ENCODE assay signal across 24 cellular contexts in genomic region chr3:42144209-42144608, GRCh38. TPM values are rescaled to one million over a fixed set of nuclear protein-coding genes. Genes with fewer than 3 reads are reported as not detected.
DNase-seq lines count a peak whose midpoint lies in the region; ATAC-seq, FAIRE-seq and TF ChIP-seq lines count a peak whose summit lies in the region.
"Had no signal": no experiment of that assay in that cellular context is flagged by ENCODE, and none has a peak within 500 bp of the region (broad histone marks: within the 10 kb centered on the region; RNA-seq: fewer than 3 reads in every experiment).

No MANE protein-coding gene starts in this region.

- H3K79me2 ChIP-seq in Karpas-422 (ENCODE audit: low read length): peaks cover 95% of the 10 kb centered on the region

- intact Hi-C loops in A673 (cut with micrococcal nuclease; ENCODE audit: unreplicated experiment): no loop called here

- H3K27me3 ChIP-seq in A673 (replicated peaks; ENCODE audit: insufficient read depth, low read depth, low read length, poor library complexity) (no peaks in the 10 kb centered on the region), Karpas-422 (ENCODE audit: low read length) (no peaks in the 10 kb centered on the region), SJCRH30 (no peaks in the 10 kb centered on the region)
- H3K27me3 ChIP-seq: BE2C; BLaER1 treated with 17β-estradiol and CSF1 and Interleukin-3, amounts not matched to agents 10 nM and 100 nM had no signal

- in situ Hi-C loops in ACHN (cut with HindIII; ENCODE audit: low pct_ligation_motif_present, low pct_unique_long_range_greater_than_20kb, low sequenced_read_pairs): no loop called here

- H3K4me3 Mint-ChIP-seq in memory B cell: no peak overlapping the region
- H3K4me3 Mint-ChIP-seq in HFFc6: no peak overlapping the region
- no peak overlapping the region for H3K4me3 Mint-ChIP-seq in naive thymus-derived CD8-positive, alpha-beta T cell
- H3K4me3 Mint-ChIP-seq: CD14-positive monocyte; CD4-positive, alpha-beta T cell; CD8-positive, alpha-beta memory T cell had no signal

- FAIRE-seq in colon (lab: Jason Lieb, UNC): peak; percentile 24
- FAIRE-seq: GM12878, GM19239, H1 had no signal

- H3K9me3 Mint-ChIP-seq in memory B cell (no peaks in the 10 kb centered on the region), HFFc6 (no peaks in the 10 kb centered on the region)
- no peaks in the 10 kb centered on the region for H3K9me3 Mint-ChIP-seq in naive thymus-derived CD8-positive, alpha-beta T cell
- H3K9me3 Mint-ChIP-seq: CD14-positive monocyte; CD4-positive, alpha-beta T cell; CD8-positive, alpha-beta memory T cell had no signal

- H3K4me1 ChIP-seq in A673 (ENCODE audit: insufficient read depth, low read length, poor library complexity, severe bottlenecking) (peaks cover 8% of the 10 kb centered on the region), Karpas-422 (ENCODE audit: low read length) (peaks cover 78% of the 10 kb centered on the region), SJCRH30 (no peaks in the 10 kb centered on the region)
- H3K4me1 ChIP-seq: BE2C had no signal

- H3K4me1 Mint-ChIP-seq in memory B cell: peaks cover 53% of the 10 kb centered on the region
- peaks cover 9% of the 10 kb centered on the region for H3K4me1 Mint-ChIP-seq in HFFc6 (ENCODE audit: low read depth)
- peaks cover 8 to 44% (median 35%) of the 10 kb centered on the region in 4 donors for H3K4me1 Mint-ChIP-seq in naive thymus-derived CD8-positive, alpha-beta T cell

- no peaks in the 10 kb centered on the region for H3K9me3 ChIP-seq in A673 (ENCODE audit: low read depth, low read length, poor library complexity, severe bottlenecking)
- H3K9me3 ChIP-seq in Karpas-422 (ENCODE audit: low read length): no peaks in the 10 kb centered on the region
- H3K9me3 ChIP-seq in SJCRH30 (replicated peaks): no peaks in the 10 kb centered on the region
- H3K9me3 ChIP-seq: BE2C; BLaER1 treated with 17β-estradiol and CSF1 and Interleukin-3, amounts not matched to agents 10 nM and 100 nM had no signal

- no TSS peak for BruUV-seq in A673 (replicated peaks; lab: Mats Ljungman, UMichigan)

- no peak overlapping the region for H3K4me2 ChIP-seq in Karpas-422 (ENCODE audit: low read depth, low read length, poor library complexity, severe bottlenecking)
- H3K4me2 ChIP-seq: BLaER1 treated with 17β-estradiol and CSF1 and Interleukin-3, amounts not matched to agents 10 nM and 100 nM had no signal

- no peaks in the 10 kb centered on the region for H3K36me3 ChIP-seq in A673 (ENCODE audit: insufficient read depth, low read length, poor library complexity, severe bottlenecking)
- no peaks in the 10 kb centered on the region for H3K36me3 ChIP-seq in Karpas-422 (ENCODE audit: insufficient read depth, low read length)
- no peaks in the 10 kb centered on the region for H3K36me3 ChIP-seq in SJCRH30
- H3K36me3 ChIP-seq: BE2C had no signal

- H3K9me2 ChIP-seq in Karpas-422 (replicated peaks; ENCODE audit: insufficient read depth, low read length): no peaks in the 10 kb centered on the region

- DNase-seq in A673 (ENCODE audit: low spot score) (peak; percentile 22), Karpas-422 (no peak), memory B cell (ENCODE audit: low spot score in 2 of 2) (no peak), ACHN (no peak), SJCRH30 (no peak), HFFc6 (no peak)
- DNase-seq in naive thymus-derived CD8-positive, alpha-beta T cell: no peak
- DNase-seq: AML-193; BE2C; CD4-positive, alpha-beta T cell; CD8-positive, alpha-beta memory T cell; DMS 273 treated with DMSO at 0.1 percent for 48 hours; DMS79; EL; GDM1; GM23248; H7; HCEC 1CT had no signal

- H3K36me3 Mint-ChIP-seq in memory B cell: peaks cover 14% of the 10 kb centered on the region
- H3K36me3 Mint-ChIP-seq in HFFc6 (ENCODE audit: low read depth): 0 out of 2 replicates have a peak, but pooled peaks cover 8% of the 10 kb centered on the region
- peaks cover 0 to 4% (median 4%) of the 10 kb centered on the region in 3 donors for H3K36me3 Mint-ChIP-seq in naive thymus-derived CD8-positive, alpha-beta T cell

- no peaks in the 10 kb centered on the region for H3K27me3 Mint-ChIP-seq in memory B cell
- H3K27me3 Mint-ChIP-seq in HFFc6 (ENCODE audit: insufficient read depth): peaks cover 7% of the 10 kb centered on the region
- H3K27me3 Mint-ChIP-seq in naive thymus-derived CD8-positive, alpha-beta T cell: no peaks in the 10 kb centered on the region
- H3K27me3 Mint-ChIP-seq: CD4-positive, alpha-beta T cell; CD8-positive, alpha-beta memory T cell had no signal

- no peak overlapping the region for H2AFZ ChIP-seq in Karpas-422 (ENCODE audit: low read length)
- H2AFZ ChIP-seq: GM23248 had no signal

- CTCF ChIA-PET in A673 (lab: Charles Lee): no interaction called here

- no peaks in the 10 kb centered on the region for H4K20me1 ChIP-seq in Karpas-422 (ENCODE audit: insufficient read depth, low read depth, low read length)

- ATAC-seq in memory B cell (ENCODE audit: low read depth): no peak
- ATAC-seq in naive thymus-derived CD8-positive, alpha-beta T cell: no peak
- ATAC-seq: GM12878 had no signal

- no peak overlapping the region for H3K27ac ChIP-seq in A673 (ENCODE audit: low read depth, low read length, poor library complexity, severe bottlenecking)
- H3K27ac ChIP-seq in Karpas-422 (ENCODE audit: low read length): peak overlapping the region; percentile 7
- H3K27ac ChIP-seq in SJCRH30: no peak overlapping the region
- H3K27ac ChIP-seq: BLaER1 treated with 17β-estradiol and CSF1 and Interleukin-3, amounts not matched to agents 10 nM and 100 nM; GM23248 had no signal

- peak overlapping the region; percentile 32 for H3K27ac Mint-ChIP-seq in memory B cell
- H3K27ac Mint-ChIP-seq in HFFc6: no peak overlapping the region
- no peak overlapping the region for H3K27ac Mint-ChIP-seq in naive thymus-derived CD8-positive, alpha-beta T cell
- H3K27ac Mint-ChIP-seq: CD4-positive, alpha-beta T cell had no signal

- no peak overlapping the region for H3K9ac ChIP-seq in Karpas-422 (ENCODE audit: low read length)
- H3K9ac ChIP-seq: BLaER1 treated with 17β-estradiol and CSF1 and Interleukin-3, amounts not matched to agents 10 nM and 100 nM; GM23248 had no signal

- H3K4me3 ChIP-seq in A673 (ENCODE audit: low read depth, low read length, poor library complexity, severe bottlenecking): no peak overlapping the region
- no peak overlapping the region for H3K4me3 ChIP-seq in Karpas-422 (ENCODE audit: low read length)
- no peak overlapping the region for H3K4me3 ChIP-seq in SJCRH30
- H3K4me3 ChIP-seq: BLaER1 treated with 17β-estradiol and CSF1 and Interleukin-3, amounts not matched to agents 10 nM and 100 nM; GM12878; GM23248 had no signal

- no peak for TF ChIP-seq CTCF in A673 (conservative IDR thresholded peaks at IDR 0.05; ENCODE audit: low read depth, low read length)
- no peak for TF ChIP-seq CTCF in HFFc6 (IDR thresholded peaks at IDR 0.05)

- POLR2A ChIA-PET in A673 (lab: Charles Lee; ENCODE audit: low non-redundant PET): interaction anchor here (0.6 kb wide), 1 partner anchor 10 kb away, joined by 4 read pairs; no protein-coding TSS in a partner anchor
- POLR2A ChIA-PET in naive thymus-derived CD8-positive, alpha-beta T cell (lab: Charles Lee): interaction anchor here (0.6 to 1.2 kb wide), 2 partner anchors 9 to 1722 kb away, joined by 3 to 4 read pairs; no protein-coding TSS in a partner anchor

RNA-seq across cellular contexts. Expression of gene TRAK1, which starts 53.1 kb away (rescaled TPM):
- total RNA-seq in A673 (2021): 16.3 and 21.1 TPM in 2 replicates
- total RNA-seq in Karpas-422 (2014; rRNA removed; shearing (Covaris generic); ENCODE audit: low replicate concordance): 72.8 and 115 TPM in 2 replicates
- total RNA-seq in SJCRH30 (2014; rRNA removed; shearing (Covaris generic)): 10.3 and 12.1 TPM in 2 replicates
- 10 to 100 TPM; 50.6 to 54.3 (median 52.3) TPM for total RNA-seq in HFFc6 (2021; fragmentation: NEBNext Ultra II Directional; extraction: Animal tissue kit (Norgen Biotek cat#: 25700))
- 10 to 100 TPM; 18.8 to 19.1 TPM for total RNA-seq in naive thymus-derived CD8-positive, alpha-beta T cell
- 1 to 10 TPM; 4.3 to 8.3 (median 4.8) TPM for polyA plus RNA-seq in naive thymus-derived CD8-positive, alpha-beta T cell
